ENCODE assay signal across 13 cellular contexts in genomic region chr12:108693781-108694180, GRCh38. TPM values are rescaled to one million over a fixed set of nuclear protein-coding genes. Genes with fewer than 3 reads are reported as not detected.
DNase-seq lines count a peak whose midpoint lies in the region; ATAC-seq and TF ChIP-seq lines count a peak whose summit lies in the region.
"Had no signal": no experiment of that assay in that cellular context is flagged by ENCODE, and none has a peak within 500 bp of the region (broad histone marks: within the 10 kb centered on the region; RNA-seq: fewer than 3 reads in every experiment).

No MANE protein-coding gene starts in this region.

- H3K9me3 ChIP-seq in PC-9 (ENCODE audit: insufficient read depth, low read depth) (no peaks in the 10 kb centered on the region), fibroblast of lung (ENCODE audit: control insufficient read depth, insufficient read depth, low read depth, low read length) (no peaks in the 10 kb centered on the region), skeletal muscle tissue (ENCODE audit: control insufficient read depth in 3 of 3, low read length in 3 of 3) (no peaks in the 10 kb centered on the region)

- no TSS peak for BruUV-seq in PC-9 (replicated peaks; lab: Mats Ljungman, UMichigan)

- 0 out of 2 replicates have a peak overlapping the region, but pooled peaks have one; percentile 18 for H3K27ac ChIP-seq in PC-9
- peak overlapping the region; percentile 97 for H3K27ac ChIP-seq in fibroblast of lung (ENCODE audit: insufficient read depth, low read length)
- peak overlapping the region; percentile 99 for H3K27ac ChIP-seq in skeletal muscle tissue (ENCODE audit: low read depth, low read length)
- H3K27ac ChIP-seq: WERI-Rb-1 had no signal

- H3K9ac ChIP-seq in fibroblast of lung (ENCODE audit: insufficient read depth, low read length) (no peak overlapping the region), skeletal muscle tissue (ENCODE audit: low read depth in 1 of 3, low read length in 3 of 3) (peak overlapping the region in 1 of 3 donors; percentile 3)

- no peaks in the 10 kb centered on the region for H4K20me1 ChIP-seq in PC-9 (ENCODE audit: insufficient read depth)
- no peaks in the 10 kb centered on the region for H4K20me1 ChIP-seq in fibroblast of lung (ENCODE audit: control insufficient read depth, extremely low read depth, insufficient read depth, low read length)

- H3K27me3 ChIP-seq in PC-9 (ENCODE audit: insufficient read depth, low read depth) (no peaks in the 10 kb centered on the region), fibroblast of lung (ENCODE audit: control insufficient read depth, insufficient read depth, low read length) (no peaks in the 10 kb centered on the region), skeletal muscle tissue (ENCODE audit: control insufficient read depth in 3 of 3, insufficient read depth in 3 of 3, low read length in 3 of 3) (no peaks in the 10 kb centered on the region)

- POLR2A ChIA-PET in PC-9 (lab: Charles Lee; ENCODE audit: unreplicated experiment): no interaction called here

- H3K4me3 Mint-ChIP-seq in T-helper 2 cell treated with Interferon-gamma antibody and Interleukin-4, amounts not matched to agents 5 μg/mL and 100 μg/mL, for 36 hours: peak overlapping the region; percentile 56

- peaks cover 42% of the 10 kb centered on the region for H3F3A ChIP-seq in PC-9 (ENCODE audit: insufficient read depth, low read depth)

- H3K4me3 ChIP-seq in PC-9 (no peak overlapping the region), fibroblast of lung (replicated peaks in 1 of 4; ENCODE audit: control extremely low read depth in 1 of 4, insufficient read depth in 1 of 4, low read depth in 3 of 4, low read length in 4 of 4) (no peak overlapping the region), skeletal muscle tissue (ENCODE audit: low read length in 3 of 3) (no peak overlapping the region)
- H3K4me3 ChIP-seq: lung had no signal

- H3K4me2 ChIP-seq in PC-9 (no peak overlapping the region), fibroblast of lung (ENCODE audit: extremely low read depth, insufficient read depth, low read length) (no peak overlapping the region)

- no peaks in the 10 kb centered on the region for H3K27me3 Mint-ChIP-seq in T-helper 2 cell treated with Interferon-gamma antibody and Interleukin-4, amounts not matched to agents 5 μg/mL and 100 μg/mL, for 36 hours (ENCODE audit: low read depth)

- no peaks in the 10 kb centered on the region for H3K9me3 Mint-ChIP-seq in T-helper 2 cell treated with Interferon-gamma antibody and Interleukin-4, amounts not matched to agents 5 μg/mL and 100 μg/mL, for 36 hours

- intact Hi-C loops in PC-9 (cut with micrococcal nuclease; ENCODE audit: unreplicated experiment): no loop called here

- H3K4me1 ChIP-seq in PC-9 (replicated peaks; ENCODE audit: insufficient read depth): peaks cover 55% of the 10 kb centered on the region
- peaks cover 66% of the 10 kb centered on the region for H3K4me1 ChIP-seq in fibroblast of lung (ENCODE audit: control insufficient read depth, extremely low read depth, insufficient read depth, low read length)
- peaks cover 58 to 71% (median 64%) of the 10 kb centered on the region in 3 donors for H3K4me1 ChIP-seq in skeletal muscle tissue (ENCODE audit: control insufficient read depth in 3 of 3, insufficient read depth in 3 of 3, low read length in 3 of 3)

- ATAC-seq in omental fat pad (ENCODE audit: low FRiP score) (no peak), HG02884 (IDR thresholded peaks at IDR 0.05; ENCODE audit: unreplicated experiment) (no peak), GM21825 (IDR thresholded peaks at IDR 0.05; ENCODE audit: unreplicated experiment) (no peak)

- no peaks in the 10 kb centered on the region for H3K9me2 ChIP-seq in PC-9 (ENCODE audit: insufficient read depth)

- peak overlapping the region; percentile 71 for H3K27ac Mint-ChIP-seq in T-helper 2 cell treated with Interferon-gamma antibody and Interleukin-4, amounts not matched to agents 5 μg/mL and 100 μg/mL, for 36 hours

- peaks cover 11% of the 10 kb centered on the region for H3K36me3 ChIP-seq in PC-9 (ENCODE audit: low read depth)
- peaks cover 4% of the 10 kb centered on the region for H3K36me3 ChIP-seq in fibroblast of lung (ENCODE audit: control insufficient read depth, insufficient read depth, low read length)
- peaks cover 0 to 6% (median 5%) of the 10 kb centered on the region in 3 donors for H3K36me3 ChIP-seq in skeletal muscle tissue (ENCODE audit: control insufficient read depth in 3 of 3, insufficient read depth in 3 of 3, low read length in 3 of 3)

- DNase-seq in T-helper 2 cell treated with Interferon-gamma antibody and Interleukin-4, amounts not matched to agents 5 μg/mL and 100 μg/mL, for 36 hours (ENCODE audit: low spot score): no peak
- no peak for DNase-seq in T-helper 2 cell
- no peak for DNase-seq in PC-9
- no peak for DNase-seq in fibroblast of lung (ENCODE audit: low read depth in 2 of 2)
- DNase-seq in omental fat pad (ENCODE audit: low spot score): no peak
- DNase-seq: amniotic stem cell; NCI-H1417 treated with DMSO at 0.1 percent for 48 hours; stimulated activated CD4-positive, alpha-beta T cell treated with anti-CD3 and anti-CD28 coated beads, Interleukin-12 subunit alpha, Interleukin-12 subunit beta, amount 100 ng/mL, for 4 hours; WERI-Rb-1 had no signal

- H3K4me1 Mint-ChIP-seq in T-helper 2 cell treated with Interferon-gamma antibody and Interleukin-4, amounts not matched to agents 5 μg/mL and 100 μg/mL, for 36 hours (ENCODE audit: low read depth): peaks cover 70% of the 10 kb centered on the region

- CTCF ChIA-PET in PC-9 (lab: Charles Lee): no interaction called here

- TF ChIP-seq CTCF in PC-9 (conservative IDR thresholded peaks at IDR 0.05) (no peak), fibroblast of lung (conservative IDR thresholded peaks at IDR 0.05 in 1 of 2, IDR thresholded peaks at IDR 0.05 in 1 of 2; ENCODE audit: low read depth in 1 of 2, low read length in 2 of 2) (no peak), omental fat pad (IDR thresholded peaks at IDR 0.05) (no peak)

- H3K79me2 ChIP-seq in PC-9 (ENCODE audit: low read depth) (peaks cover 59% of the 10 kb centered on the region), fibroblast of lung (ENCODE audit: control insufficient read depth, insufficient read depth, low read length) (peaks cover 91% of the 10 kb centered on the region)

- peaks cover 6% of the 10 kb centered on the region for H3K36me3 Mint-ChIP-seq in T-helper 2 cell treated with Interferon-gamma antibody and Interleukin-4, amounts not matched to agents 5 μg/mL and 100 μg/mL, for 36 hours (ENCODE audit: low read depth)

- no peak overlapping the region for H2AFZ ChIP-seq in PC-9
- H2AFZ ChIP-seq in fibroblast of lung (ENCODE audit: low read length): no peak overlapping the region

RNA-seq across cellular contexts. Expression of gene CORO1C, which starts 37.5 kb away (rescaled TPM):
- total RNA-seq in PC-9 (2021): 122 and 139 TPM in 2 replicates
- 202 and 288 TPM in 2 replicates for total RNA-seq in fibroblast of lung
- polyA plus RNA-seq in fibroblast of lung: 542 and 773 TPM in 2 replicates
- 395 and 442 TPM in 2 replicates for polyA plus RNA-seq in fibroblast of lung (2012)
- polyA minus RNA-seq in fibroblast of lung (ENCODE audit: low replicate concordance): 1,176 and 1,331 TPM in 2 replicates
- total RNA-seq in skeletal muscle tissue: 154 TPM
- total RNA-seq in omental fat pad: 100 to 1,000 TPM; 100 to 273 (median 154) TPM

Comparison
In these comparisons a context has a peak if more than half of its experiments do, and no peak if none do; other contexts are left out.
1. H3K27ac ChIP-seq: peak in every context shown above with its lines; median percentile 99 in skeletal muscle tissue; 97 in fibroblast of lung; 18 in PC-9.